ENCODE assay signal across 17 cellular contexts in the genomic region with DNA sequence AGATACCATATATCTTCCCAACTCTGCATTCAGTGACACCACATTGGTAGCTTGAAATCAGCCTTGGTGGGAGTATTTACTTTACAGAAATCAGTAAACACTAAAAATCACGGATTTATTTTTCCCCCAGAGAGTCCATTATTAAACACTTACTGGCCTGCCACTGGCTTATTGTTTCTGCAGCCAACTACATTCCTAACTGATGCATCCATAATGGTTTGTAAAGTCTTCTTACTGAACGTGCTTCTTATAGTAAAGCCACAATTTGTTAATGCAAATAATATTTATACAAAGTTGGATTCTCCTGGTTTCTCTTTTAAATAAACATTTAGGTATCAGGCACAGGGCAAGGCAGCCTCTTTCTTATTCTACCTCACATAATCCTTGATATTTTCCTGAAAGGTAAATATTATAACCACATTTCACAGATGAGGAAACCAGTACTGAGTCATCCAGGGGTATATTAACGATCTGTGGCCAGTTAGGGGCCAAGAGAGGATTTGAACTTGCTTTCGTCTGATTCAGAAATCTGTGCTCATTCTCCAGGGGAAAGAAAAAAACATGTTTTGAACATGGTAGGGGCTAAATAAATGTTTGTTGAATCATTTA.
DNase-seq lines count a peak whose midpoint lies in the region.
"Had no signal": no experiment of that assay in that cellular context is flagged by ENCODE, and none has a peak within 500 bp of the region (broad histone marks: within the 10 kb centered on the region; RNA-seq: fewer than 3 reads in every experiment).

No MANE protein-coding gene starts in this region.

- H3K18ac ChIP-seq in mesenchymal stem cell (ENCODE audit: low read depth in 1 of 2, low read length in 2 of 2) = no peak overlapping the region

- H2BK12ac ChIP-seq in mesenchymal stem cell (ENCODE audit: low read length in 2 of 2) = no peak overlapping the region

- DNase-seq in Daoy (ENCODE audit: low read depth) (peak; percentile 19), HT1080 (ENCODE audit: low read depth) (peak; percentile 61), SJSA1 (ENCODE audit: low read depth in 1 of 2, low spot score in 2 of 2) (peak; percentile 80 to 99), mesenchymal stem cell (peak; percentile 66), NCI-H1436 treated with DMSO at 0.1 percent for 48 hours (lab: John Stamatoyannopoulos, UW) (no peak)
- no peak for DNase-seq in stimulated activated CD4-positive, alpha-beta T cell treated with anti-CD3 and anti-CD28 coated beads, Interleukin-15, amount 100 ng/mL, for 24 hours
- DNase-seq in stimulated activated CD4-positive, alpha-beta T cell treated with anti-CD3 and anti-CD28 coated beads, Interleukin-1b, Interleukin-23, amount 100 ng/mL, for 48 hours = no peak
- DNase-seq: CD4-positive, CD25-positive, alpha-beta regulatory T cell; DMS53; GDM1; NCI-H1417; NCI-H2081 treated with DMSO at 0.1 percent for 48 hours; NCI-H2227 treated with DMSO at 0.1 percent for 48 hours; NCI-H69; SHP77 had no signal

- no peak overlapping the region for H3K4me2 ChIP-seq in mesenchymal stem cell (ENCODE audit: low read length, poor library complexity, severe bottlenecking)
- H3K4me2 ChIP-seq: A549, GM23338 had no signal

- H3K4me1 ChIP-seq in SJSA1 (replicated peaks) (peaks cover 36% of the 10 kb centered on the region), mesenchymal stem cell (ENCODE audit: control insufficient read depth, insufficient read depth, low read depth, low read length) (no peaks in the 10 kb centered on the region)
- H3K4me1 ChIP-seq: A549 had no signal

- H3K4ac ChIP-seq in mesenchymal stem cell (ENCODE audit: low read depth in 1 of 2, low read length in 2 of 2) = no peak overlapping the region

- no peak overlapping the region for H2BK15ac ChIP-seq in mesenchymal stem cell (ENCODE audit: low read depth, poor library complexity, severe bottlenecking)

- H3K4me3 ChIP-seq in SJSA1 = no peak overlapping the region
- no peak overlapping the region for H3K4me3 ChIP-seq in mesenchymal stem cell (ENCODE audit: insufficient read depth in 1 of 2, low read depth in 1 of 2, low read length in 2 of 2)
- H3K4me3 ChIP-seq: A549, GM23338 had no signal

- 14% methylated on average over 3 of the region's 4 CpGs for WGBS in mesenchymal stem cell

- peak overlapping the region; percentile 18 for H3K27ac ChIP-seq in SJSA1
- no peak overlapping the region for H3K27ac ChIP-seq in mesenchymal stem cell (ENCODE audit: low read length, poor library complexity, severe bottlenecking)
- H3K27ac ChIP-seq: A549 had no signal

- no peak overlapping the region for H2BK120ac ChIP-seq in mesenchymal stem cell (ENCODE audit: low read depth, low read length)

- H4K91ac ChIP-seq in mesenchymal stem cell (ENCODE audit: low read length) = no peak overlapping the region

- no peak overlapping the region for H2AK5ac ChIP-seq in mesenchymal stem cell (ENCODE audit: low read length, severe bottlenecking)

- H3K36me3 ChIP-seq in SJSA1 (no peaks in the 10 kb centered on the region), mesenchymal stem cell (ENCODE audit: control insufficient read depth in 1 of 2, insufficient read depth in 2 of 2, low read depth in 1 of 2, low read length in 2 of 2) (no peaks in the 10 kb centered on the region)

- H3K27me3 ChIP-seq in SJSA1 (replicated peaks) (no peaks in the 10 kb centered on the region; the same call in 1 of the 2 replicates), mesenchymal stem cell (ENCODE audit: control insufficient read depth in 1 of 2, insufficient read depth in 1 of 2, low read length in 2 of 2) (no peaks in the 10 kb centered on the region)

- no peak overlapping the region for H4K8ac ChIP-seq in mesenchymal stem cell (ENCODE audit: low read length)

- no peaks in the 10 kb centered on the region for H3K79me1 ChIP-seq in mesenchymal stem cell (replicated peaks; ENCODE audit: low read length, poor library complexity, severe bottlenecking)

- no peak overlapping the region for H2AFZ ChIP-seq in mesenchymal stem cell (ENCODE audit: low read depth, low read length)
- H2AFZ ChIP-seq: GM23338 had no signal

- H3K23ac ChIP-seq in mesenchymal stem cell (ENCODE audit: low read length in 2 of 2) = no peak overlapping the region

- H3K14ac ChIP-seq in mesenchymal stem cell (ENCODE audit: low read length in 2 of 2) = no peak overlapping the region

- no peak overlapping the region for H2BK5ac ChIP-seq in mesenchymal stem cell (ENCODE audit: low read depth, low read length, poor library complexity, severe bottlenecking)

- no peak overlapping the region for H3K9ac ChIP-seq in mesenchymal stem cell (ENCODE audit: low read length)

- H3K9me3 ChIP-seq in SJSA1 (replicated peaks) (peaks cover 3% of the 10 kb centered on the region; the same call in 1 of the 2 replicates), mesenchymal stem cell (ENCODE audit: control insufficient read depth, low read length) (no peaks in the 10 kb centered on the region)
- H3K9me3 ChIP-seq: A549 had no signal

Comparison
In these comparisons a context has a peak if more than half of its experiments do, and no peak if none do; other contexts are left out.
1. DNase-seq: peak in Daoy (single experiment), HT1080 (single experiment), SJSA1 (2 of 2) and mesenchymal stem cell (single experiment); none in stimulated activated CD4-positive, alpha-beta T cell treated with anti-CD3 and anti-CD28 coated beads, Interleukin-15, amount 100 ng/mL, for 24 hours (single experiment), stimulated activated CD4-positive, alpha-beta T cell treated with anti-CD3 and anti-CD28 coated beads, Interleukin-1b, Interleukin-23, amount 100 ng/mL, for 48 hours (single experiment) and NCI-H1436 treated with DMSO at 0.1 percent for 48 hours (single experiment).